In genomic region chr3:132600614-132601013, GRCh38 we compare ENCODE assay signal across 7 cellular contexts. TPM values are rescaled to one million over a fixed set of nuclear protein-coding genes. Genes with fewer than 3 reads are reported as not detected.
"Had no signal": no experiment of that assay in that cellular context is flagged by ENCODE, and none has a peak within 500 bp of the region (broad histone marks: within the 10 kb centered on the region; RNA-seq: fewer than 3 reads in every experiment).

No MANE protein-coding gene starts in this region.

RNA-seq across cellular contexts. Expression of gene ACKR4, which starts 3.5 kb away (rescaled TPM):
- total RNA-seq: activated CD4-positive, alpha-beta memory T cell treated with anti-CD3 and anti-CD28 coated beads, Interleukin-2, amount 10 ng/mL, durations not matched to agents 7 days and 5 days; activated naive CD8-positive, alpha-beta T cell treated with anti-CD3 and anti-CD28 coated beads, Interleukin-2, amount 10 ng/mL, durations not matched to agents 7 days and 5 days; activated T-cell treated with anti-CD3 and anti-CD28 coated beads, Interleukin-2, amount 50 U/mL, for 72 hours; cardiac muscle cell; gastrocnemius medialis; T-helper 2 cell treated with Interferon-gamma antibody and Interleukin-4, amounts not matched to agents 100 ng/mL and 5 ng/mL, for 36 hours; WTC11 had no signal
- polyA plus RNA-seq: cardiac muscle cell had no signal
